In the genomic region with DNA sequence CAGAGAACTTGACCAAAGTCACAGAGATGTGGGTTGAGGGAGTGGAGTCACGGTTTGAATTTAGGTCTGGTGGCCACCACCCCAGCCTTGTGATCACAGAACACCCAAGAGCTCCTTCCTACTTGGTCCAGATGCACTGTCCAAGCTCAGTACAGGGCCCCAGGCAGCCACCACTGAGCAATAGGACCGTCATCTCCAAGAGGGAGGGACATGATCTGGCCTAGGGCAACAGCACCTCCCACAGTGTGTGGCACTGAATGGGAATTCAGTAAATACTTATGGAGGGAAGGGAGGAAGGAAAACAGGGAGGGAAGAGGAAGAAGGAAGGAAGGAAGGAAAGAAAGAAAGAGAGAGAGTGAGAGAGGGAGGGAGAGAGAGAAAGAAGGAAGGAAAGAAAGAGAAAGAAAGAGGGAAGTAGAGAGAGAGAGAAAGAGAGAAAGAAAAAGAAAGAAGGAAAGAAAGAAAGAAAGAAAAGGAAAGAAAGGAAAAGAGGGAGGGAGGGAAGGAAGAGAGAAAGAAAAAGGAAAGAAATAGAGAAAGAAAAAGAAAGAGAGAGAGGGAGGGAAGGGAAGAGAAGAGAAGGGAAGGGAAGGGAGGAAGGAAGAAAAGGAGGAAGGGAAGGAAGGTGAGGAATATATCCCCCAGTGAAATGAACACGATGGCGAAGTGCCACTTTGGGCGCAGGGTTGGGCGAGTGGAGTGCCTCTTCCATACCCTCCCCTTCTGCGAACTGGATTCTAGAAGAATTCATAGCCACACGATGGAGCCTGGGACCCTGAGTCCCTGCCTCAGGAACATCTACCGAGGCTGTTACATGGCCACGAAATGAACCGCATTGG, we compare ENCODE assay signal across 19 cellular contexts.
DNase-seq lines count a peak whose midpoint lies in the region; ATAC-seq, FAIRE-seq and TF ChIP-seq lines count a peak whose summit lies in the region.
"Had no signal": no experiment of that assay in that cellular context is flagged by ENCODE, and none has a peak within 500 bp of the region (broad histone marks: within the 10 kb centered on the region; RNA-seq: fewer than 3 reads in every experiment).

No MANE protein-coding gene starts in this region.

- POLR2A ChIA-PET in K562 (lab: Yijun Ruan, JAX) = no interaction called here
- POLR2A ChIA-PET in CD8-positive, alpha-beta T cell (lab: Charles Lee) = no interaction called here

- under 1% methylated on average over 11 of the region's 11 CpGs for WGBS in K562 (ENCODE audit: insufficient coverage, low coverage, missing lambda C conversion rate)

- H3K4me3 ChIP-seq in NB4 (ENCODE audit: low read depth, low read length) = no peak overlapping the region
- no peak overlapping the region for H3K4me3 ChIP-seq in K562
- no peak overlapping the region for H3K4me3 ChIP-seq in CD8-positive, alpha-beta T cell (ENCODE audit: low read depth, low read length)
- H3K4me3 ChIP-seq: BLaER1, HAP-1, SJSA1 had no signal

- no peaks in the 10 kb centered on the region for H3K9me3 ChIP-seq in K562 (replicated peaks; ENCODE audit: control insufficient read depth, insufficient read depth, low read depth, low read length)
- H3K9me3 ChIP-seq in CD8-positive, alpha-beta T cell (ENCODE audit: low read length) = no peaks in the 10 kb centered on the region
- H3K9me3 ChIP-seq: BLaER1, HAP-1 had no signal

- no peak for FAIRE-seq in K562 (lab: Jason Lieb, UNC)
- FAIRE-seq: G401.6 had no signal

- no peaks in the 10 kb centered on the region for H4K20me1 ChIP-seq in K562 (replicated peaks; ENCODE audit: control insufficient read depth, insufficient read depth, low read length)
- H4K20me1 ChIP-seq: BLaER1 had no signal

- H3K9me3 Mint-ChIP-seq in CD8-positive, alpha-beta T cell = peaks cover under 1% of the 10 kb centered on the region
- peaks cover 4% of the 10 kb centered on the region for H3K9me3 Mint-ChIP-seq in endothelial cell (ENCODE audit: unreplicated experiment)

- peaks cover 2% of the 10 kb centered on the region for H3K27me3 Mint-ChIP-seq in CD8-positive, alpha-beta T cell (ENCODE audit: low read depth)
- peaks cover 3% of the 10 kb centered on the region for H3K27me3 Mint-ChIP-seq in endothelial cell (ENCODE audit: unreplicated experiment)

- DNase-seq in ELF-1 (ENCODE audit: low read depth, low spot score) (peak; percentile 32), NB4 (ENCODE audit: low read depth) (peak; percentile 30), K562 (ENCODE audit: extremely low read depth in 1 of 4, low spot score in 3 of 4) (no peak), foreskin keratinocyte (peak in 1 of 2 donors; percentile 15), NCI-H2171 (lab: John Stamatoyannopoulos, UW) (no peak), endothelial cell (ENCODE audit: low spot score) (no peak)
- DNase-seq in CD8-positive, alpha-beta T cell = no peak
- DNase-seq in NK-92 treated with Interleukin-12 subunit alpha and Interleukin-12 subunit beta, amount 100 ng/mL, for 24 hours (lab: John Stamatoyannopoulos, UW) = no peak
- DNase-seq: Calu3; CD4-positive, alpha-beta memory T cell; KBM-7; NCI-H187; NCI-H226; NCI-H524; NCI-H82 had no signal

- no peaks in the 10 kb centered on the region for H3K4me1 Mint-ChIP-seq in CD8-positive, alpha-beta T cell (ENCODE audit: low read depth)
- H3K4me1 Mint-ChIP-seq in endothelial cell (ENCODE audit: unreplicated experiment) = no peaks in the 10 kb centered on the region
- H3K4me1 Mint-ChIP-seq: CD4-positive, alpha-beta memory T cell had no signal

- BruUV-seq in K562 (replicated peaks; lab: Mats Ljungman, UMichigan) = no TSS peak

- H3K4me3 Mint-ChIP-seq in CD8-positive, alpha-beta T cell = no peak overlapping the region
- H3K4me3 Mint-ChIP-seq in endothelial cell (ENCODE audit: unreplicated experiment) = no peak overlapping the region
- H3K4me3 Mint-ChIP-seq: CD4-positive, alpha-beta memory T cell had no signal

- no peak for TF ChIP-seq RAD21 in K562 (CRISPR knock-in tag; conservative IDR thresholded peaks at IDR 0.05 in 1 of 2, IDR thresholded peaks at IDR 0.05 in 1 of 2)

- H3K79me2 ChIP-seq in K562 (ENCODE audit: control insufficient read depth, insufficient read depth, low read length) = no peaks in the 10 kb centered on the region

- H3K27ac Mint-ChIP-seq in CD8-positive, alpha-beta T cell = no peak overlapping the region
- no peak overlapping the region for H3K27ac Mint-ChIP-seq in endothelial cell (ENCODE audit: unreplicated experiment)
- H3K27ac Mint-ChIP-seq: CD4-positive, alpha-beta memory T cell had no signal

- H3K9ac ChIP-seq in K562 (ENCODE audit: insufficient read depth in 1 of 2, low read depth in 2 of 2, low read length in 2 of 2) = no peak overlapping the region
- H3K9ac ChIP-seq: BLaER1 had no signal

- H3K4me2 ChIP-seq in K562 (ENCODE audit: insufficient read depth, low read length) = no peak overlapping the region

- no peak overlapping the region for H2AFZ ChIP-seq in K562 (ENCODE audit: low read depth, low read length)

- H3K4me1 ChIP-seq in K562 (replicated peaks in 1 of 2; ENCODE audit: control insufficient read depth in 2 of 2, insufficient read depth in 2 of 2, low read length in 2 of 2) = 0 out of 5 replicates have a peak, but pooled peaks cover 0 to 3% of the 10 kb centered on the region in 2 experiments
- H3K4me1 ChIP-seq in foreskin keratinocyte = no peaks in the 10 kb centered on the region
- H3K4me1 ChIP-seq in CD8-positive, alpha-beta T cell (ENCODE audit: insufficient read depth, low read length) = no peaks in the 10 kb centered on the region
- H3K4me1 ChIP-seq: HAP-1 had no signal

- in situ Hi-C loops in K562 (cut with MboI) = no loop called here

- no peak for ATAC-seq in K562
- peak; percentile 56 for ATAC-seq in foreskin keratinocyte
- ATAC-seq in CD8-positive, alpha-beta T cell = no peak

- no peaks in the 10 kb centered on the region for H3K36me3 Mint-ChIP-seq in CD8-positive, alpha-beta T cell
- H3K36me3 Mint-ChIP-seq in endothelial cell (ENCODE audit: low read depth, unreplicated experiment) = no peaks in the 10 kb centered on the region
- H3K36me3 Mint-ChIP-seq: CD4-positive, alpha-beta memory T cell had no signal

- TF ChIP-seq CTCF in NB4 (IDR thresholded peaks at IDR 0.05; ENCODE audit: low read depth, low read length) = no peak
- TF ChIP-seq CTCF in K562 (IDR thresholded peaks at IDR 0.05 in 2 of 3, conservative IDR thresholded peaks at IDR 0.05 in 1 of 3; ENCODE audit: insufficient read depth in 2 of 3, low read depth in 1 of 3, low read length in 3 of 3) = no peak
- TF ChIP-seq CTCF in foreskin keratinocyte (conservative IDR thresholded peaks at IDR 0.05) = peak; percentile 46
- no peak for TF ChIP-seq CTCF in CD8-positive, alpha-beta T cell (IDR thresholded peaks at IDR 0.05)
- no peak for TF ChIP-seq CTCF in endothelial cell (IDR thresholded peaks at IDR 0.05; ENCODE audit: unreplicated experiment)

- no peak for TF ChIP-seq POLR2A in NB4 (IDR thresholded peaks at IDR 0.05; ENCODE audit: extremely low read depth, insufficient read length)
- no peak for TF ChIP-seq POLR2A in K562 (conservative IDR thresholded peaks at IDR 0.05)

- TF ChIP-seq EP300 in K562 (IDR thresholded peaks at IDR 0.05; ENCODE audit: low read length) = no peak

- CTCF ChIA-PET in K562 (lab: Yijun Ruan, JAX; ENCODE audit: low intra/inter-chr PET ratio) = no interaction called here
- CTCF ChIA-PET in CD8-positive, alpha-beta T cell (lab: Charles Lee) = no interaction called here

- H3K27ac ChIP-seq in K562 (ENCODE audit: extremely low read depth, low read depth, low read length) (no peak overlapping the region), foreskin keratinocyte (no peak overlapping the region)
- H3K27ac ChIP-seq in CD8-positive, alpha-beta T cell (ENCODE audit: low read depth, low read length) = no peak overlapping the region
- H3K27ac ChIP-seq: BLaER1, SJSA1 had no signal

- H3K27me3 ChIP-seq in K562 (ENCODE audit: control insufficient read depth in 2 of 2, insufficient read depth in 2 of 2, low read length in 2 of 2) (peaks cover 2 to 37% of the 10 kb centered on the region in 2 experiments; a peak in 3 of 5 replicates), foreskin keratinocyte (peaks cover 14% of the 10 kb centered on the region)
- H3K27me3 ChIP-seq in CD8-positive, alpha-beta T cell (ENCODE audit: insufficient read depth, low read length) = no peaks in the 10 kb centered on the region
- H3K27me3 ChIP-seq: BLaER1 had no signal

- intact Hi-C loops in K562 (cut with micrococcal nuclease) = no loop called here
- intact Hi-C loops in CD8-positive, alpha-beta T cell (cut with DNase I, micrococcal nuclease) = no loop called here

- H3K9me1 ChIP-seq in K562 (ENCODE audit: control insufficient read depth, insufficient read depth, low read length) = no peaks in the 10 kb centered on the region

- no peaks in the 10 kb centered on the region for H3K36me3 ChIP-seq in K562 (ENCODE audit: control insufficient read depth, insufficient read depth, low read length)
- no peaks in the 10 kb centered on the region for H3K36me3 ChIP-seq in CD8-positive, alpha-beta T cell (ENCODE audit: insufficient read depth, low read length)
- H3K36me3 ChIP-seq: BLaER1, HAP-1, SJSA1 had no signal

TF ChIP-seq in K562, 482 proteins besides CTCF, POLR2A, EP300 and RAD21 (continues in another document):
- no peak for TF ChIP-seq BRF1 (IDR thresholded peaks at IDR 0.05; ENCODE audit: borderline replicate concordance, extremely low read depth, insufficient read length)
- TF ChIP-seq GABPB1 (CRISPR knock-in tag; IDR thresholded peaks at IDR 0.05) = no peak
- TF ChIP-seq, protein P1, sequence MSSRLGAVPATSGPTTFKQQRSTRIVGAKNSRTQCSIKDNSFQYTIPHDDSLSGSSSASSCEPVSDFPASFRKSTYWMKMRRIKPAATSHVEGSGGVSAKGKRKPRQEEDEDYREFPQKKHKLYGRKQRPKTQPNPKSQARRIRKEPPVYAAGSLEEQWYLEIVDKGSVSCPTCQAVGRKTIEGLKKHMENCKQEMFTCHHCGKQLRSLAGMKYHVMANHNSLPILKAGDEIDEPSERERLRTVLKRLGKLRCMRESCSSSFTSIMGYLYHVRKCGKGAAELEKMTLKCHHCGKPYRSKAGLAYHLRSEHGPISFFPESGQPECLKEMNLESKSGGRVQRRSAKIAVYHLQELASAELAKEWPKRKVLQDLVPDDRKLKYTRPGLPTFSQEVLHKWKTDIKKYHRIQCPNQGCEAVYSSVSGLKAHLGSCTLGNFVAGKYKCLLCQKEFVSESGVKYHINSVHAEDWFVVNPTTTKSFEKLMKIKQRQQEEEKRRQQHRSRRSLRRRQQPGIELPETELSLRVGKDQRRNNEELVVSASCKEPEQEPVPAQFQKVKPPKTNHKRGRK (tag; IDR thresholded peaks at IDR 0.05) = peak; percentile 87

Comparison
In these comparisons a context has a peak if more than half of its experiments do, and no peak if none do; other contexts are left out.
1. DNase-seq: peak in ELF-1 (single experiment) and NB4 (single experiment); none in K562 (0 of 4), CD8-positive, alpha-beta T cell (0 of 7), NK-92 treated with Interleukin-12 subunit alpha and Interleukin-12 subunit beta, amount 100 ng/mL, for 24 hours (single experiment), NCI-H2171 (single experiment) and endothelial cell (single experiment).